8 cellular contexts compared by ENCODE assay signal in genomic region chr11:96267490-96268010, GRCh38.
DNase-seq lines count a peak whose midpoint lies in the region; ATAC-seq and TF ChIP-seq lines count a peak whose summit lies in the region.

No MANE protein-coding gene starts in this region.

- peak overlapping the region; percentile 59 for H3K4me3 Mint-ChIP-seq in T-helper 2 cell treated with Interferon-gamma antibody and Interleukin-4, amounts not matched to agents 5 μg/mL and 100 μg/mL, for 36 hours

- H3K27me3 ChIP-seq in left ventricle myocardium inferior (ENCODE audit: low read depth), result no peaks in the 10 kb centered on the region
- no peaks in the 10 kb centered on the region for H3K27me3 ChIP-seq in tibial nerve

- DNase-seq in T-helper 2 cell treated with Interferon-gamma antibody and Interleukin-4, amounts not matched to agents 5 μg/mL and 100 μg/mL, for 36 hours (ENCODE audit: low spot score), result peak; percentile 52
- DNase-seq in left ventricle myocardium inferior (no peak), tibial nerve (ENCODE audit: low spot score in 2 of 2) (no peak), GF-D8 (lab: John Stamatoyannopoulos, UW) (no peak), DMS153 treated with DMSO at 0.1 percent for 48 hours (lab: John Stamatoyannopoulos, UW; ENCODE audit: unreplicated experiment) (no peak), anterior cingulate cortex (lab: John Stamatoyannopoulos, UW) (no peak)

- peaks cover 36% of the 10 kb centered on the region for H3K4me1 Mint-ChIP-seq in T-helper 2 cell treated with Interferon-gamma antibody and Interleukin-4, amounts not matched to agents 5 μg/mL and 100 μg/mL, for 36 hours (ENCODE audit: low read depth)

- no peak for TF ChIP-seq CTCF in left ventricle myocardium inferior (IDR thresholded peaks at IDR 0.05; ENCODE audit: borderline replicate concordance)
- TF ChIP-seq CTCF in tibial nerve (IDR thresholded peaks at IDR 0.05), result no peak

- H3K36me3 ChIP-seq in left ventricle myocardium inferior, result no peaks in the 10 kb centered on the region
- peaks cover 0 to 9% (median 0%) of the 10 kb centered on the region in 3 donors for H3K36me3 ChIP-seq in tibial nerve

- H3K4me3 ChIP-seq in left ventricle myocardium inferior (peak overlapping the region; percentile 28), tibial nerve (no peak overlapping the region)

- peak overlapping the region; percentile 78 for H3K27ac Mint-ChIP-seq in T-helper 2 cell treated with Interferon-gamma antibody and Interleukin-4, amounts not matched to agents 5 μg/mL and 100 μg/mL, for 36 hours

- TF ChIP-seq EP300 in tibial nerve (IDR thresholded peaks at IDR 0.05), result no peak

- intact Hi-C loops in left ventricle myocardium inferior (cut with micrococcal nuclease), result no loop called here

- TF ChIP-seq POLR2A in tibial nerve (IDR thresholded peaks at IDR 0.05), result no peak

- H3K9me3 Mint-ChIP-seq in T-helper 2 cell treated with Interferon-gamma antibody and Interleukin-4, amounts not matched to agents 5 μg/mL and 100 μg/mL, for 36 hours, result peaks cover 13% of the 10 kb centered on the region

- WGBS in tibial nerve, 2 donors, result 47 to 64% methylated on average over 2 of the region's 2 CpGs

- H3K9me3 ChIP-seq in left ventricle myocardium inferior (replicated peaks) (no peaks in the 10 kb centered on the region), tibial nerve (no peaks in the 10 kb centered on the region)

- H3K4me1 ChIP-seq in left ventricle myocardium inferior (peaks cover 44% of the 10 kb centered on the region), tibial nerve (peaks cover 0 to 54% (median 23%) of the 10 kb centered on the region in 4 donors)

- ATAC-seq in GM18867 (IDR thresholded peaks at IDR 0.05; ENCODE audit: unreplicated experiment) (peak; percentile 96), HG02678 (IDR thresholded peaks at IDR 0.05; ENCODE audit: unreplicated experiment) (peak; percentile 96)

- H3K36me3 Mint-ChIP-seq in T-helper 2 cell treated with Interferon-gamma antibody and Interleukin-4, amounts not matched to agents 5 μg/mL and 100 μg/mL, for 36 hours (ENCODE audit: low read depth), result peaks cover 28% of the 10 kb centered on the region

- H3K27ac ChIP-seq in left ventricle myocardium inferior (replicated peaks), result peak overlapping the region; percentile 56
- H3K27ac ChIP-seq in tibial nerve, result peak overlapping the region in 3 of 4 donors; percentile 30 to 61 (median 55)

- H3K27me3 Mint-ChIP-seq in T-helper 2 cell treated with Interferon-gamma antibody and Interleukin-4, amounts not matched to agents 5 μg/mL and 100 μg/mL, for 36 hours (ENCODE audit: low read depth), result no peaks in the 10 kb centered on the region
